ENCODE assay signal across 11 cellular contexts in genomic region chr7:134691820-134692705, GRCh38. TPM values are rescaled to one million over a fixed set of nuclear protein-coding genes. Genes with fewer than 3 reads are reported as not detected.
DNase-seq lines count a peak whose midpoint lies in the region; ATAC-seq and TF ChIP-seq lines count a peak whose summit lies in the region.
"Had no signal": no experiment of that assay in that cellular context is flagged by ENCODE, and none has a peak within 500 bp of the region (broad histone marks: within the 10 kb centered on the region; RNA-seq: fewer than 3 reads in every experiment).

No MANE protein-coding gene starts in this region.

- H2BK12ac ChIP-seq in mesenchymal stem cell (ENCODE audit: low read length in 2 of 2) = peak overlapping the region in 1 of 2 experiments; percentile 52

- no peak overlapping the region for H3K18ac ChIP-seq in mesenchymal stem cell (ENCODE audit: low read depth in 1 of 2, low read length in 2 of 2)

- no peak overlapping the region for H2BK5ac ChIP-seq in mesenchymal stem cell (ENCODE audit: low read depth, low read length, poor library complexity, severe bottlenecking)

- H4K8ac ChIP-seq in mesenchymal stem cell (ENCODE audit: low read length) = peak overlapping the region; percentile 51

- H3K36me3 Mint-ChIP-seq in MCF 10A (ENCODE audit: insufficient read depth, unreplicated experiment) = no peaks in the 10 kb centered on the region
- H3K36me3 Mint-ChIP-seq in type B pancreatic cell = no peaks in the 10 kb centered on the region
- H3K36me3 Mint-ChIP-seq: activated naive CD8-positive, alpha-beta T cell treated with anti-CD3 and anti-CD28 coated beads, Interleukin-2, amount 10 ng/mL, durations not matched to agents 7 days and 5 days had no signal

- ATAC-seq in HG02798 (IDR thresholded peaks at IDR 0.05; ENCODE audit: poor library complexity, unreplicated experiment) = no peak
- ATAC-seq: gastrocnemius medialis had no signal

- POLR2A ChIA-PET in MCF 10A (lab: Yijun Ruan, JAX) = interaction anchor here (0.6 to 1.1 kb wide), 2 partner anchors 428 to 477 kb away, joined by 3 to 4 read pairs; no protein-coding TSS in a partner anchor

- H3K27me3 ChIP-seq in breast epithelium (no peaks in the 10 kb centered on the region), mesenchymal stem cell (ENCODE audit: control insufficient read depth in 1 of 2, insufficient read depth in 1 of 2, low read length in 2 of 2) (no peaks in the 10 kb centered on the region)
- H3K27me3 ChIP-seq: gastrocnemius medialis had no signal

- H3K9me3 ChIP-seq in breast epithelium = no peaks in the 10 kb centered on the region
- H3K9me3 ChIP-seq in mesenchymal stem cell (ENCODE audit: control insufficient read depth, low read length) = no peaks in the 10 kb centered on the region
- H3K9me3 ChIP-seq: gastrocnemius medialis had no signal

- H3K9me3 Mint-ChIP-seq in MCF 10A (ENCODE audit: unreplicated experiment) (no peaks in the 10 kb centered on the region), type B pancreatic cell (no peaks in the 10 kb centered on the region)
- H3K9me3 Mint-ChIP-seq: activated CD4-positive, alpha-beta memory T cell treated with anti-CD3 and anti-CD28 coated beads, Interleukin-2, amount 10 ng/mL, durations not matched to agents 7 days and 5 days; activated naive CD8-positive, alpha-beta T cell treated with anti-CD3 and anti-CD28 coated beads, Interleukin-2, amount 10 ng/mL, durations not matched to agents 7 days and 5 days had no signal

- no peak for TF ChIP-seq POLR2A in breast epithelium (IDR thresholded peaks at IDR 0.05)

- no peak overlapping the region for H2AK5ac ChIP-seq in mesenchymal stem cell (ENCODE audit: low read length, severe bottlenecking)

- H3K14ac ChIP-seq in mesenchymal stem cell (ENCODE audit: low read length in 2 of 2) = no peak overlapping the region

- H3K27ac ChIP-seq in breast epithelium (peak overlapping the region; percentile 62 to 93), mesenchymal stem cell (ENCODE audit: low read length, poor library complexity, severe bottlenecking) (no peak overlapping the region)

- intact Hi-C loops in breast epithelium (cut with DNase I; ENCODE audit: low total_unique reads) (no loop called here), MCF 10A (cut with micrococcal nuclease) (loop anchor here (2.0 kb wide), 1 partner anchor 253 kb away; no protein-coding TSS in a partner anchor)

- peak overlapping the region in 1 of 2 experiments; percentile 15 for H3K4ac ChIP-seq in mesenchymal stem cell (ENCODE audit: low read depth in 1 of 2, low read length in 2 of 2)

- CTCF ChIA-PET in MCF 10A (lab: Yijun Ruan, JAX) = interaction anchor here (1.0 to 5.8 kb wide), 7 partner anchors 7 to 262 kb away, joined by 3 to 96 read pairs (median 9); no protein-coding TSS in a partner anchor

- no peak for TF ChIP-seq CTCF in breast epithelium (IDR thresholded peaks at IDR 0.05)
- TF ChIP-seq CTCF in MCF 10A (IDR thresholded peaks at IDR 0.05; ENCODE audit: unreplicated experiment) = no peak
- no peak for TF ChIP-seq CTCF in cardiac fibroblast (IDR thresholded peaks at IDR 0.05; ENCODE audit: low read depth, low read length)
- TF ChIP-seq CTCF in type B pancreatic cell (conservative IDR thresholded peaks at IDR 0.05) = no peak

- H3K4me3 ChIP-seq in breast epithelium (peak overlapping the region in 1 of 3 donors; percentile 35), cardiac fibroblast (replicated peaks in 1 of 2; ENCODE audit: low read depth in 2 of 2, low read length in 2 of 2) (no peak overlapping the region), mesenchymal stem cell (ENCODE audit: insufficient read depth in 1 of 2, low read depth in 1 of 2, low read length in 2 of 2) (no peak overlapping the region)
- H3K4me3 ChIP-seq: gastrocnemius medialis had no signal

- BruUV-seq in MCF 10A (replicated peaks; lab: Mats Ljungman, UMichigan) = no TSS peak

- DNase-seq in breast epithelium (ENCODE audit: low spot score in 2 of 2) (peak in 1 of 2 donors; percentile 68), MCF 10A (ENCODE audit: unreplicated experiment) (no peak), cardiac fibroblast (ENCODE audit: low read depth in 2 of 2) (peak; percentile 55 to 87), mesenchymal stem cell (no peak), type B pancreatic cell (ENCODE audit: extremely low spot score, unreplicated experiment) (no peak), SIG-M5 (lab: John Stamatoyannopoulos, UW) (no peak), UCSD-AML1 (lab: John Stamatoyannopoulos, UW; ENCODE audit: unreplicated experiment) (no peak)
- DNase-seq: activated CD4-positive, alpha-beta memory T cell treated with anti-CD3 and anti-CD28 coated beads, Interleukin-2, amount 10 ng/mL, durations not matched to agents 7 days and 5 days; activated naive CD8-positive, alpha-beta T cell treated with anti-CD3 and anti-CD28 coated beads, Interleukin-2, amount 10 ng/mL, durations not matched to agents 7 days and 5 days; gastrocnemius medialis had no signal

- H3K4me1 ChIP-seq in breast epithelium (peaks cover 10 to 12% of the 10 kb centered on the region in 2 donors), mesenchymal stem cell (ENCODE audit: control insufficient read depth, insufficient read depth, low read depth, low read length) (peaks cover 13% of the 10 kb centered on the region)

- no peak overlapping the region for H2BK15ac ChIP-seq in mesenchymal stem cell (ENCODE audit: low read depth, poor library complexity, severe bottlenecking)

- no peak overlapping the region for H3K4me2 ChIP-seq in mesenchymal stem cell (ENCODE audit: low read length, poor library complexity, severe bottlenecking)

- 86% methylated on average over 4 of the region's 10 CpGs for WGBS in mesenchymal stem cell

- H3K27me3 Mint-ChIP-seq in MCF 10A (ENCODE audit: insufficient read depth, unreplicated experiment) = no peaks in the 10 kb centered on the region
- H3K27me3 Mint-ChIP-seq in type B pancreatic cell = no peaks in the 10 kb centered on the region
- H3K27me3 Mint-ChIP-seq: activated naive CD8-positive, alpha-beta T cell treated with anti-CD3 and anti-CD28 coated beads, Interleukin-2, amount 10 ng/mL, durations not matched to agents 7 days and 5 days had no signal

- no peak overlapping the region for H3K23ac ChIP-seq in mesenchymal stem cell (ENCODE audit: low read length in 2 of 2)

- H4K91ac ChIP-seq in mesenchymal stem cell (ENCODE audit: low read length) = no peak overlapping the region

- H3K4me1 Mint-ChIP-seq in MCF 10A (ENCODE audit: insufficient read depth, unreplicated experiment) = peaks cover 6% of the 10 kb centered on the region
- H3K4me1 Mint-ChIP-seq in type B pancreatic cell (ENCODE audit: unreplicated experiment) = peaks cover 59% of the 10 kb centered on the region

- no peaks in the 10 kb centered on the region for H3K79me1 ChIP-seq in mesenchymal stem cell (replicated peaks; ENCODE audit: low read length, poor library complexity, severe bottlenecking)

- H3K36me3 ChIP-seq in breast epithelium = no peaks in the 10 kb centered on the region
- no peaks in the 10 kb centered on the region for H3K36me3 ChIP-seq in mesenchymal stem cell (ENCODE audit: control insufficient read depth in 1 of 2, insufficient read depth in 2 of 2, low read depth in 1 of 2, low read length in 2 of 2)
- H3K36me3 ChIP-seq: gastrocnemius medialis had no signal

- H3K4me3 Mint-ChIP-seq in MCF 10A (ENCODE audit: unreplicated experiment) = no peak overlapping the region
- H3K4me3 Mint-ChIP-seq in type B pancreatic cell = peak overlapping the region; percentile 39
- H3K4me3 Mint-ChIP-seq: activated CD4-positive, alpha-beta memory T cell treated with anti-CD3 and anti-CD28 coated beads, Interleukin-2, amount 10 ng/mL, durations not matched to agents 7 days and 5 days; activated naive CD8-positive, alpha-beta T cell treated with anti-CD3 and anti-CD28 coated beads, Interleukin-2, amount 10 ng/mL, durations not matched to agents 7 days and 5 days had no signal

- no peak overlapping the region for H2AFZ ChIP-seq in mesenchymal stem cell (ENCODE audit: low read depth, low read length)

- peak overlapping the region; percentile 83 for H2BK120ac ChIP-seq in mesenchymal stem cell (ENCODE audit: low read depth, low read length)

- H3K9ac ChIP-seq in mesenchymal stem cell (ENCODE audit: low read length) = peak overlapping the region; percentile 74

- H3K27ac Mint-ChIP-seq in MCF 10A (ENCODE audit: low read depth, unreplicated experiment) = no peak overlapping the region
- peak overlapping the region; percentile 52 for H3K27ac Mint-ChIP-seq in type B pancreatic cell
- H3K27ac Mint-ChIP-seq: activated CD4-positive, alpha-beta memory T cell treated with anti-CD3 and anti-CD28 coated beads, Interleukin-2, amount 10 ng/mL, durations not matched to agents 7 days and 5 days; activated naive CD8-positive, alpha-beta T cell treated with anti-CD3 and anti-CD28 coated beads, Interleukin-2, amount 10 ng/mL, durations not matched to agents 7 days and 5 days had no signal

RNA-seq across cellular contexts. Expression of gene BPGM, which starts 45.4 kb away (rescaled TPM):
- total RNA-seq in breast epithelium (10 to 100 TPM; 12.3 to 18.7 (median 16.4) TPM), MCF 10A (2022) (8.2 and 10.8 TPM in 2 replicates), type B pancreatic cell (ENCODE audit: low replicate concordance) (19.6 and 24.3 TPM in 2 replicates)
- 21.1 TPM for polyA plus RNA-seq in mesenchymal stem cell (2013, experiment 1 of 2)
- polyA plus RNA-seq in mesenchymal stem cell (2013, experiment 2 of 2) = 20.7 TPM

Comparison
In these comparisons a context has a peak if more than half of its experiments do, and no peak if none do; other contexts are left out.
1. DNase-seq: peak in cardiac fibroblast (2 of 2); none in MCF 10A (single experiment), mesenchymal stem cell (single experiment), type B pancreatic cell (single experiment), SIG-M5 (single experiment) and UCSD-AML1 (single experiment).